25 cellular contexts compared by ENCODE assay signal in genomic region chr16:3137267-3137666, GRCh38. TPM values are rescaled to one million over a fixed set of nuclear protein-coding genes. Genes with fewer than 3 reads are reported as not detected.
"Had no signal": no experiment of that assay in that cellular context is flagged by ENCODE, and none has a peak within 500 bp of the region (broad histone marks: within the 10 kb centered on the region; RNA-seq: fewer than 3 reads in every experiment).

No MANE protein-coding gene starts in this region.

- H3K9me3 ChIP-seq: colonic mucosa, esophagus muscularis mucosa, prostate gland, stomach, suprapubic skin, transverse colon had no signal

- H3K27me3 ChIP-seq: colonic mucosa, esophagus muscularis mucosa, stomach, suprapubic skin, transverse colon had no signal

- H3K27ac ChIP-seq: colonic mucosa, esophagus muscularis mucosa, prostate gland, stomach, suprapubic skin, transverse colon, VCaP had no signal

- H3K4me1 ChIP-seq: prostate gland had no signal

- H3K4me3 ChIP-seq: colonic mucosa, esophagus muscularis mucosa, prostate gland, stomach, suprapubic skin, transverse colon had no signal

- H3K36me3 ChIP-seq: colonic mucosa, prostate gland had no signal

- DNase-seq: activated CD4-positive, alpha-beta T cell treated with anti-CD3 and anti-CD28 coated beads, Interleukin-2, amount 10 ng/mL, durations not matched to agents 7 days and 5 days; activated CD8-positive, alpha-beta memory T cell treated with anti-CD3 and anti-CD28 coated beads, Interleukin-2, amount 10 ng/mL, durations not matched to agents 7 days and 5 days; activated CD8-positive, alpha-beta T cell treated with anti-CD3 and anti-CD28 coated beads for 36 hours; activated gamma-delta T cell treated with Interleukin-2 at 50 U/mL for 16 hours; aorta; colonic mucosa; hippocampal formation; mesendoderm; naive B cell; small intestine; stimulated activated CD4-positive, alpha-beta T cell treated with anti-CD3 and anti-CD28 coated beads, Interleukin-2, amount 100 ng/mL, for 24 hours; stomach; T-cell; transverse colon had no signal

- ATAC-seq: activated CD4-positive, CD25-positive, alpha-beta regulatory T cell treated with anti-CD3 and anti-CD28 coated beads, Interleukin-2, amount 50 U/mL, for 24 hours; activated CD8-positive, alpha-beta memory T cell treated with anti-CD3 and anti-CD28 coated beads, Interleukin-2, amount 10 ng/mL, durations not matched to agents 7 days and 5 days; activated CD8-positive, alpha-beta T cell treated with anti-CD3 and anti-CD28 coated beads for 36 hours; stimulated activated memory B cell treated with anti-CD40 and anti-IgM and Interleukin-4, amounts not matched to agents 10 μg/mL and 1 μg/mL and 100 μg/mL, for 72 hours; T-cell had no signal

- FAIRE-seq: frontal cortex, small intestine, urothelium cell line had no signal

RNA-seq across cellular contexts. Expression of gene ZNF205, which starts 24.9 kb away (rescaled TPM):
- total RNA-seq: activated CD4-positive, alpha-beta T cell treated with anti-CD3 and anti-CD28 coated beads, Interleukin-2, amount 10 ng/mL, durations not matched to agents 7 days and 5 days; activated CD8-positive, alpha-beta memory T cell treated with anti-CD3 and anti-CD28 coated beads, Interleukin-2, amount 10 ng/mL, durations not matched to agents 7 days and 5 days; activated CD8-positive, alpha-beta T cell treated with anti-CD3 and anti-CD28 coated beads for 36 hours had no signal

RNA-seq across cellular contexts. Expression of gene ZSCAN10, which starts 38.2 kb away (rescaled TPM):
- total RNA-seq: aorta, esophagus muscularis mucosa, frontal cortex, lower leg skin, osteocyte, stomach, suprapubic skin, transverse colon had no signal
- polyA plus RNA-seq: aorta, stomach had no signal

RNA-seq across cellular contexts. Expression of gene OR1F1, which starts 50.7 kb away (rescaled TPM):
- total RNA-seq: activated CD4-positive, alpha-beta T cell treated with anti-CD3 and anti-CD28 coated beads, Interleukin-2, amount 10 ng/mL, durations not matched to agents 7 days and 5 days; activated CD8-positive, alpha-beta memory T cell treated with anti-CD3 and anti-CD28 coated beads, Interleukin-2, amount 10 ng/mL, durations not matched to agents 7 days and 5 days; activated CD8-positive, alpha-beta T cell treated with anti-CD3 and anti-CD28 coated beads for 36 hours; aorta; colonic mucosa; esophagus muscularis mucosa; lower leg skin; mucosa of gallbladder; osteocyte; prostate gland; stomach; suprapubic skin; T-cell; transverse colon had no signal
- polyA plus RNA-seq: aorta, small intestine, stomach had no signal
